16 cellular contexts compared by ENCODE assay signal in genomic region chr12:1913377-1914115, GRCh38. TPM values are rescaled to one million over a fixed set of nuclear protein-coding genes. Genes with fewer than 3 reads are reported as not detected.
A peak's percentile ranks its signal among the peaks of the same experiment; 100 is the strongest.
DNase-seq lines count a peak whose midpoint lies in the region; ATAC-seq and TF ChIP-seq lines count a peak whose summit lies in the region.
"Had no signal": no experiment of that assay in that cellular context is flagged by ENCODE, and none has a peak within 500 bp of the region (broad histone marks: within the 10 kb centered on the region; RNA-seq: fewer than 3 reads in every experiment).

No MANE protein-coding gene starts in this region.

- H3K4me3 Mint-ChIP-seq in glutamatergic neuron (ENCODE audit: unreplicated experiment), result no peak overlapping the region
- H3K4me3 Mint-ChIP-seq in stimulated activated naive B cell treated with anti-CD40 and anti-IgM and Interleukin-4, amounts not matched to agents 10 μg/mL and 1 μg/mL and 100 μg/mL, for 72 hours, result no peak overlapping the region
- no peak overlapping the region for H3K4me3 Mint-ChIP-seq in CD14-positive monocyte
- H3K4me3 Mint-ChIP-seq: activated B cell treated with CpG ODN at 0.5 μM for 24 hours, T-cell had no signal

- no peak for ATAC-seq in stimulated activated naive B cell treated with anti-CD40 and anti-IgM and Interleukin-4, amounts not matched to agents 10 μg/mL and 1 μg/mL and 100 μg/mL, for 72 hours (replicated peaks)
- ATAC-seq in HG02981 (IDR thresholded peaks at IDR 0.05; ENCODE audit: unreplicated experiment) (no peak), HG03571 (IDR thresholded peaks at IDR 0.05; ENCODE audit: unreplicated experiment) (no peak)
- ATAC-seq: heart left ventricle, T-cell had no signal

- peaks cover 6% of the 10 kb centered on the region for H3K27me3 Mint-ChIP-seq in glutamatergic neuron (ENCODE audit: unreplicated experiment)
- peaks cover 15 to 26% of the 10 kb centered on the region in 2 donors for H3K27me3 Mint-ChIP-seq in stimulated activated naive B cell treated with anti-CD40 and anti-IgM and Interleukin-4, amounts not matched to agents 10 μg/mL and 1 μg/mL and 100 μg/mL, for 72 hours
- peaks cover 8 to 9% (median 8%) of the 10 kb centered on the region in 3 donors for H3K27me3 Mint-ChIP-seq in CD14-positive monocyte (ENCODE audit: low read depth in 3 of 3)

- TF ChIP-seq CTCF in glutamatergic neuron (IDR thresholded peaks at IDR 0.05; ENCODE audit: partially characterized antibody, unreplicated experiment), result no peak
- no peak for TF ChIP-seq CTCF in CD14-positive monocyte (IDR thresholded peaks at IDR 0.05)

- H3K27ac Mint-ChIP-seq in glutamatergic neuron (ENCODE audit: unreplicated experiment) (no peak overlapping the region), CD14-positive monocyte (peak overlapping the region in 1 of 7 donors; percentile 0)
- peak overlapping the region; percentile 16 for H3K27ac Mint-ChIP-seq in stimulated activated naive B cell treated with anti-CD40 and anti-IgM and Interleukin-4, amounts not matched to agents 10 μg/mL and 1 μg/mL and 100 μg/mL, for 72 hours
- H3K27ac Mint-ChIP-seq: activated B cell treated with CpG ODN at 0.5 μM for 24 hours had no signal

- intact Hi-C loops in CD14-positive monocyte (cut with micrococcal nuclease), result no loop called here

- H3K4me1 Mint-ChIP-seq in glutamatergic neuron (ENCODE audit: low read depth, unreplicated experiment), result peaks cover 15% of the 10 kb centered on the region
- peaks cover 20 to 28% of the 10 kb centered on the region in 2 donors for H3K4me1 Mint-ChIP-seq in stimulated activated naive B cell treated with anti-CD40 and anti-IgM and Interleukin-4, amounts not matched to agents 10 μg/mL and 1 μg/mL and 100 μg/mL, for 72 hours
- peaks cover 28% of the 10 kb centered on the region for H3K4me1 Mint-ChIP-seq in CD14-positive monocyte

- POLR2A ChIA-PET in HEK293T (lab: Yijun Ruan, JAX), result no interaction called here

- H3K9me3 Mint-ChIP-seq in glutamatergic neuron (ENCODE audit: unreplicated experiment) (peaks cover 2% of the 10 kb centered on the region), CD14-positive monocyte (peaks cover 0 to 6% (median 2%) of the 10 kb centered on the region in 7 donors)
- no peaks in the 10 kb centered on the region for H3K9me3 Mint-ChIP-seq in stimulated activated naive B cell treated with anti-CD40 and anti-IgM and Interleukin-4, amounts not matched to agents 10 μg/mL and 1 μg/mL and 100 μg/mL, for 72 hours
- H3K9me3 Mint-ChIP-seq: activated B cell treated with CpG ODN at 0.5 μM for 24 hours had no signal

- peak; percentile 6 for DNase-seq in activated CD4-positive, alpha-beta T cell treated with anti-CD3 and anti-CD28 coated beads for 1 hour
- no peak for DNase-seq in activated CD4-positive, alpha-beta T cell treated with anti-CD3 and anti-CD28 coated beads for 4 hours
- DNase-seq in HEK293T (ENCODE audit: extremely low spot score) (peak; percentile 4), glutamatergic neuron (peak; percentile 18), CD14-positive monocyte (ENCODE audit: low spot score) (no peak)
- no peak for DNase-seq in stimulated activated naive B cell treated with anti-CD40 and anti-IgM and Interleukin-4, amounts not matched to agents 10 μg/mL and 1 μg/mL and 100 μg/mL, for 72 hours
- DNase-seq: activated B cell treated with CpG ODN at 0.5 μM for 24 hours; amniotic stem cell; heart left ventricle; MM.1S; NCI-H2081 treated with DMSO at 0.1 percent for 48 hours; NCI-H748 treated with DMSO at 0.1 percent for 48 hours; stimulated activated CD4-positive, alpha-beta T cell treated with anti-CD3 and anti-CD28 coated beads, Interleukin-12 subunit alpha, Interleukin-12 subunit beta, amount 100 ng/mL, for 4 hours had no signal

- no peaks in the 10 kb centered on the region for H3K36me3 Mint-ChIP-seq in glutamatergic neuron (ENCODE audit: unreplicated experiment)
- peaks cover 3% of the 10 kb centered on the region in 2 donors for H3K36me3 Mint-ChIP-seq in stimulated activated naive B cell treated with anti-CD40 and anti-IgM and Interleukin-4, amounts not matched to agents 10 μg/mL and 1 μg/mL and 100 μg/mL, for 72 hours
- H3K36me3 Mint-ChIP-seq in CD14-positive monocyte, result no peaks in the 10 kb centered on the region
- H3K36me3 Mint-ChIP-seq: T-cell had no signal

- CTCF ChIA-PET in HEK293T (lab: Yijun Ruan, JAX), result no interaction called here

TF ChIP-seq in HEK293T, 16 proteins besides CTCF, POLR2A, EP300 and RAD21:
- TF ChIP-seq SUZ12 (IDR thresholded peaks at IDR 0.05), result no peak
- TF ChIP-seq FOXM1 (IDR thresholded peaks at IDR 0.05; ENCODE audit: borderline replicate concordance), result no peak
- TF ChIP-seq CTBP1 (IDR thresholded peaks at IDR 0.05; ENCODE audit: borderline replicate concordance), result no peak
- TF ChIP-seq LEF1 (IDR thresholded peaks at IDR 0.05; ENCODE audit: borderline replicate concordance), result no peak
- no peak for TF ChIP-seq NFRKB (IDR thresholded peaks at IDR 0.05)
- TF ChIP-seq ZNF384 (IDR thresholded peaks at IDR 0.05), result no peak
- TF ChIP-seq FOXK2 (IDR thresholded peaks at IDR 0.05), result no peak
- no peak for TF ChIP-seq FOXA1 (IDR thresholded peaks at IDR 0.05)
- no peak for TF ChIP-seq PKNOX1 (IDR thresholded peaks at IDR 0.05)
- TF ChIP-seq BHLHE40 (IDR thresholded peaks at IDR 0.05; ENCODE audit: borderline replicate concordance), result no peak
- no peak for TF ChIP-seq SP1 (IDR thresholded peaks at IDR 0.05)

RNA-seq across cellular contexts. Expression of gene CACNA2D4, which starts 4.9 kb away (rescaled TPM):
- total RNA-seq in glutamatergic neuron (ENCODE audit: unreplicated experiment), result not detected
- 10 to 100 TPM; 17.8 to 22.1 TPM for polyA plus RNA-seq in CD14-positive monocyte

Comparison
In these comparisons a context has a peak if more than half of its experiments do, and no peak if none do; other contexts are left out.
1. DNase-seq: peak in activated CD4-positive, alpha-beta T cell treated with anti-CD3 and anti-CD28 coated beads for 1 hour (single experiment), HEK293T (single experiment) and glutamatergic neuron (single experiment); none in activated CD4-positive, alpha-beta T cell treated with anti-CD3 and anti-CD28 coated beads for 4 hours (0 of 2), stimulated activated naive B cell treated with anti-CD40 and anti-IgM and Interleukin-4, amounts not matched to agents 10 μg/mL and 1 μg/mL and 100 μg/mL, for 72 hours (single experiment) and CD14-positive monocyte (single experiment).